In genomic region chr16:87780385-87780989, GRCh38 we compare ENCODE assay signal across 9 cellular contexts. TPM values are rescaled to one million over a fixed set of nuclear protein-coding genes. Genes with fewer than 3 reads are reported as not detected.
DNase-seq lines count a peak whose midpoint lies in the region; ATAC-seq, FAIRE-seq and TF ChIP-seq lines count a peak whose summit lies in the region.
"Had no signal": no experiment of that assay in that cellular context is flagged by ENCODE, and none has a peak within 500 bp of the region (broad histone marks: within the 10 kb centered on the region; RNA-seq: fewer than 3 reads in every experiment).

No MANE protein-coding gene starts in this region.

- intact Hi-C loops in A673 (cut with micrococcal nuclease; ENCODE audit: unreplicated experiment) = no loop called here
- intact Hi-C loops in activated T-helper 2 cell treated with anti-CD3 and anti-CD28 coated beads, Interferon-gamma antibody, Interleukin-2, Interleukin-4, amounts not matched to agents 10 μg/mL and 5 μg/mL and 100 μg/mL, durations not matched to agents 14 hours and 24 hours and 36 hours (cut with micrococcal nuclease) = no loop called here

- H3K27me3 ChIP-seq in A673 (replicated peaks; ENCODE audit: insufficient read depth, low read depth, low read length, poor library complexity) (no peaks in the 10 kb centered on the region), OCI-LY3 (ENCODE audit: low read depth, low read length) (no peaks in the 10 kb centered on the region), lung (ENCODE audit: control insufficient read depth, insufficient read depth) (no peaks in the 10 kb centered on the region)

- H4K20me1 ChIP-seq in OCI-LY3 (ENCODE audit: insufficient read depth, low read length) = no peaks in the 10 kb centered on the region

- H3K4me3 Mint-ChIP-seq in activated T-helper 2 cell treated with anti-CD3 and anti-CD28 coated beads, Interferon-gamma antibody, Interleukin-2, Interleukin-4, amounts not matched to agents 10 μg/mL and 5 μg/mL and 100 μg/mL, durations not matched to agents 14 hours and 24 hours and 36 hours (ENCODE audit: low read depth) = peak overlapping the region; percentile 66

- no peaks in the 10 kb centered on the region for H3K79me2 ChIP-seq in OCI-LY3 (ENCODE audit: low read length)

- DNase-seq in A673 (ENCODE audit: low spot score) (peak; percentile 94), GM19239 (ENCODE audit: insufficient read length, low spot score) (peak; percentile 33), lung (ENCODE audit: low spot score) (peak; percentile 59), NCI-H1105 treated with DMSO at 0.1 percent for 48 hours (lab: John Stamatoyannopoulos, UW) (no peak), DMS 273 treated with DMSO at 0.1 percent for 48 hours (lab: John Stamatoyannopoulos, UW) (no peak)
- peak; percentile 53 for DNase-seq in activated T-helper 2 cell treated with anti-CD3 and anti-CD28 coated beads, Interferon-gamma antibody, Interleukin-2, Interleukin-4, amounts not matched to agents 10 μg/mL and 5 μg/mL and 100 μg/mL, durations not matched to agents 14 hours and 24 hours and 36 hours (ENCODE audit: low spot score)

- H3K9ac ChIP-seq in OCI-LY3 (ENCODE audit: low read length) = peak overlapping the region; percentile 53

- no peaks in the 10 kb centered on the region for H3K9me3 ChIP-seq in A673 (ENCODE audit: low read depth, low read length, poor library complexity, severe bottlenecking)
- no peaks in the 10 kb centered on the region for H3K9me3 ChIP-seq in OCI-LY3 (ENCODE audit: insufficient read depth, low read length)
- no peaks in the 10 kb centered on the region for H3K9me3 ChIP-seq in lung (ENCODE audit: control insufficient read depth in 2 of 2, insufficient read depth in 1 of 2, low read length in 1 of 2)

- ATAC-seq in lung (ENCODE audit: insufficient read depth, low FRiP score) (peak; percentile 16), GM21360 (IDR thresholded peaks at IDR 0.05; ENCODE audit: unreplicated experiment) (no peak)

- H3K27me3 Mint-ChIP-seq in activated T-helper 2 cell treated with anti-CD3 and anti-CD28 coated beads, Interferon-gamma antibody, Interleukin-2, Interleukin-4, amounts not matched to agents 10 μg/mL and 5 μg/mL and 100 μg/mL, durations not matched to agents 14 hours and 24 hours and 36 hours (ENCODE audit: low read depth) = no peaks in the 10 kb centered on the region

- POLR2A ChIA-PET in A673 (lab: Charles Lee; ENCODE audit: low non-redundant PET) = interaction anchor here (0.5 to 1.0 kb wide), 8 partner anchors 13 to 650 kb away, joined by 3 to 4 read pairs (median 3); partner anchors contain the start of gene BANP

- H3K36me3 ChIP-seq in A673 (ENCODE audit: insufficient read depth, low read length, poor library complexity, severe bottlenecking) (no peaks in the 10 kb centered on the region), OCI-LY3 (replicated peaks; ENCODE audit: low read depth, low read length) (no peaks in the 10 kb centered on the region), lung (ENCODE audit: control insufficient read depth in 2 of 2, insufficient read depth in 2 of 2, low read length in 2 of 2) (no peaks in the 10 kb centered on the region)

- peak; percentile 22; the same call in 1 of the 2 replicates for TF ChIP-seq CTCF in A673 (conservative IDR thresholded peaks at IDR 0.05; ENCODE audit: low read depth, low read length)
- TF ChIP-seq CTCF in OCI-LY3 (IDR thresholded peaks at IDR 0.05; ENCODE audit: low read depth, low read length) = peak; percentile 47
- no peak for TF ChIP-seq CTCF in lung (IDR thresholded peaks at IDR 0.05; ENCODE audit: control extremely low read depth, extremely low read depth)

- H3K36me3 Mint-ChIP-seq in activated T-helper 2 cell treated with anti-CD3 and anti-CD28 coated beads, Interferon-gamma antibody, Interleukin-2, Interleukin-4, amounts not matched to agents 10 μg/mL and 5 μg/mL and 100 μg/mL, durations not matched to agents 14 hours and 24 hours and 36 hours (ENCODE audit: low read depth) = no peaks in the 10 kb centered on the region

- no peak overlapping the region for H3K4me3 ChIP-seq in A673 (ENCODE audit: low read depth, low read length, poor library complexity, severe bottlenecking)
- H3K4me3 ChIP-seq in OCI-LY3 (ENCODE audit: low read length) = peak overlapping the region; percentile 39
- no peak overlapping the region for H3K4me3 ChIP-seq in lung

- H3K4me1 ChIP-seq in A673 (ENCODE audit: insufficient read depth, low read length, poor library complexity, severe bottlenecking) = peaks cover 45% of the 10 kb centered on the region
- peaks cover 51% of the 10 kb centered on the region for H3K4me1 ChIP-seq in OCI-LY3 (ENCODE audit: low read length)
- peaks cover 0 to 10% of the 10 kb centered on the region in 2 donors for H3K4me1 ChIP-seq in lung (ENCODE audit: control insufficient read depth in 2 of 2, insufficient read depth in 2 of 2, low read length in 2 of 2)

- BruUV-seq in A673 (replicated peaks; lab: Mats Ljungman, UMichigan) = no TSS peak

- H2AFZ ChIP-seq in OCI-LY3 (ENCODE audit: low read depth, low read length) = peak overlapping the region; percentile 76

- peaks cover 46% of the 10 kb centered on the region for H3K4me1 Mint-ChIP-seq in activated T-helper 2 cell treated with anti-CD3 and anti-CD28 coated beads, Interferon-gamma antibody, Interleukin-2, Interleukin-4, amounts not matched to agents 10 μg/mL and 5 μg/mL and 100 μg/mL, durations not matched to agents 14 hours and 24 hours and 36 hours (ENCODE audit: low read depth)

- CTCF ChIA-PET in A673 (lab: Charles Lee) = interaction anchor here (0.7 to 3.4 kb wide), 5 partner anchors 25 to 89 kb away, joined by 3 to 98 read pairs (median 9); partner anchors contain the start of gene SLC7A5

- 57 to 64% methylated on average over 10 of the region's 10 CpGs for WGBS in lung, 2 donors

- H3K27ac ChIP-seq in A673 (ENCODE audit: low read depth, low read length, poor library complexity, severe bottlenecking) (peak overlapping the region; percentile 99), OCI-LY3 (ENCODE audit: low read length) (peak overlapping the region; percentile 50), lung (ENCODE audit: low read depth in 1 of 2, low read length in 1 of 2) (no peak overlapping the region)

- no peaks in the 10 kb centered on the region for H3K9me3 Mint-ChIP-seq in activated T-helper 2 cell treated with anti-CD3 and anti-CD28 coated beads, Interferon-gamma antibody, Interleukin-2, Interleukin-4, amounts not matched to agents 10 μg/mL and 5 μg/mL and 100 μg/mL, durations not matched to agents 14 hours and 24 hours and 36 hours

- peak overlapping the region; percentile 90 for H3K27ac Mint-ChIP-seq in activated T-helper 2 cell treated with anti-CD3 and anti-CD28 coated beads, Interferon-gamma antibody, Interleukin-2, Interleukin-4, amounts not matched to agents 10 μg/mL and 5 μg/mL and 100 μg/mL, durations not matched to agents 14 hours and 24 hours and 36 hours

- peak; percentile 78 for FAIRE-seq in GM19239 (lab: Jason Lieb, UNC)
- FAIRE-seq: colon had no signal

- peak overlapping the region; percentile 71 for H3K4me2 ChIP-seq in OCI-LY3 (ENCODE audit: low read length)

RNA-seq across cellular contexts. Expression of gene KLHDC4, which starts 14.7 kb away (rescaled TPM):
- total RNA-seq in A673 (2021) = 83.3 and 86.6 TPM in 2 replicates
- total RNA-seq in activated T-helper 2 cell treated with anti-CD3 and anti-CD28 coated beads, Interferon-gamma antibody, Interleukin-2, Interleukin-4, amounts not matched to agents 10 μg/mL and 5 μg/mL and 100 μg/mL, durations not matched to agents 14 hours and 24 hours and 36 hours = 68.5 and 73.1 TPM in 2 replicates
- 10 to 100 TPM; 31.7 to 45.0 TPM for total RNA-seq in lung
- polyA plus RNA-seq in lung = 10 to 100 TPM; 23.3 to 48.4 TPM

Comparison
In these comparisons a context has a peak if more than half of its experiments do, and no peak if none do; other contexts are left out.
1. DNase-seq: peak in A673 (single experiment), GM19239 (single experiment), activated T-helper 2 cell treated with anti-CD3 and anti-CD28 coated beads, Interferon-gamma antibody, Interleukin-2, Interleukin-4, amounts not matched to agents 10 μg/mL and 5 μg/mL and 100 μg/mL, durations not matched to agents 14 hours and 24 hours and 36 hours (single experiment) and lung (single experiment); none in NCI-H1105 treated with DMSO at 0.1 percent for 48 hours (single experiment) and DMS 273 treated with DMSO at 0.1 percent for 48 hours (single experiment).
2. H3K27ac ChIP-seq: peak in A673 (single experiment) and OCI-LY3 (single experiment); none in lung (0 of 2).